Comparison of ENCODE assay signal across 11 cellular contexts in genomic region chr9:19992556-19992955, GRCh38.
A peak's percentile ranks its signal among the peaks of the same experiment; 100 is the strongest.
DNase-seq lines count a peak whose midpoint lies in the region.
"Had no signal": no experiment of that assay in that cellular context is flagged by ENCODE, and none has a peak within 500 bp of the region (broad histone marks: within the 10 kb centered on the region; RNA-seq: fewer than 3 reads in every experiment).

No MANE protein-coding gene starts in this region.

- peaks cover 52% of the 10 kb centered on the region for H3K4me1 Mint-ChIP-seq in activated T-cell treated with anti-CD3 and anti-CD28 coated beads, Interleukin-2, amount 50 U/mL, for 24 hours (ENCODE audit: low read depth)

- peak overlapping the region; percentile 23 for H3K27ac Mint-ChIP-seq in activated T-cell treated with anti-CD3 and anti-CD28 coated beads, Interleukin-2, amount 50 U/mL, for 24 hours
- H3K27ac Mint-ChIP-seq: T-helper 1 cell treated with Interleukin-12 subunit alpha and Interleukin-12 subunit beta and Interleukin-4 antibody, amounts not matched to agents 30 μg/mL and 1 μg/mL, for 36 hours had no signal

- no peak for DNase-seq in activated T-cell treated with anti-CD3 and anti-CD28 coated beads, Interleukin-2, amount 50 U/mL, for 24 hours
- no peak for DNase-seq in activated T-cell treated with anti-CD3 and anti-CD28 coated beads, Interleukin-2, amount 50 U/mL, for 1 hour
- peak; percentile 81 for DNase-seq in NCI-H2171 treated with DMSO at 0.1 percent for 48 hours (lab: John Stamatoyannopoulos, UW)
- peak; percentile 43 for DNase-seq in astrocyte of the hippocampus (ENCODE audit: low read depth, low spot score)
- DNase-seq in stimulated activated CD8-positive, alpha-beta memory T cell treated with anti-CD3 and anti-CD28 coated beads, Interleukin-4, amount 100 ng/mL, for 48 hours = peak; percentile 35
- no peak for DNase-seq in NCI-H2107 treated with DMSO at 0.1 percent for 48 hours (lab: John Stamatoyannopoulos, UW; ENCODE audit: unreplicated experiment)
- no peak for DNase-seq in germinal center (ENCODE audit: low spot score)
- DNase-seq in GM03348 (ENCODE audit: low spot score) = no peak
- DNase-seq: mucosa of descending colon, right cardiac atrium had no signal

- peaks cover 9% of the 10 kb centered on the region for H3K36me3 Mint-ChIP-seq in activated T-cell treated with anti-CD3 and anti-CD28 coated beads, Interleukin-2, amount 50 U/mL, for 24 hours (ENCODE audit: low read depth)

- peaks cover 8% of the 10 kb centered on the region for H3K9me3 Mint-ChIP-seq in activated T-cell treated with anti-CD3 and anti-CD28 coated beads, Interleukin-2, amount 50 U/mL, for 24 hours

- no peaks in the 10 kb centered on the region for H3K27me3 Mint-ChIP-seq in activated T-cell treated with anti-CD3 and anti-CD28 coated beads, Interleukin-2, amount 50 U/mL, for 24 hours

- no peak overlapping the region for H3K4me3 Mint-ChIP-seq in activated T-cell treated with anti-CD3 and anti-CD28 coated beads, Interleukin-2, amount 50 U/mL, for 24 hours
- H3K4me3 Mint-ChIP-seq: T-helper 1 cell treated with Interleukin-12 subunit alpha and Interleukin-12 subunit beta and Interleukin-4 antibody, amounts not matched to agents 30 μg/mL and 1 μg/mL, for 36 hours had no signal

Comparison
In these comparisons a context has a peak if more than half of its experiments do, and no peak if none do; other contexts are left out.
1. DNase-seq: peak in NCI-H2171 treated with DMSO at 0.1 percent for 48 hours (single experiment), astrocyte of the hippocampus (single experiment) and stimulated activated CD8-positive, alpha-beta memory T cell treated with anti-CD3 and anti-CD28 coated beads, Interleukin-4, amount 100 ng/mL, for 48 hours (single experiment); none in activated T-cell treated with anti-CD3 and anti-CD28 coated beads, Interleukin-2, amount 50 U/mL, for 24 hours (single experiment), activated T-cell treated with anti-CD3 and anti-CD28 coated beads, Interleukin-2, amount 50 U/mL, for 1 hour (single experiment), NCI-H2107 treated with DMSO at 0.1 percent for 48 hours (single experiment), germinal center (single experiment) and GM03348 (single experiment).